ENCODE assay signal across 9 cellular contexts in the genomic region with DNA sequence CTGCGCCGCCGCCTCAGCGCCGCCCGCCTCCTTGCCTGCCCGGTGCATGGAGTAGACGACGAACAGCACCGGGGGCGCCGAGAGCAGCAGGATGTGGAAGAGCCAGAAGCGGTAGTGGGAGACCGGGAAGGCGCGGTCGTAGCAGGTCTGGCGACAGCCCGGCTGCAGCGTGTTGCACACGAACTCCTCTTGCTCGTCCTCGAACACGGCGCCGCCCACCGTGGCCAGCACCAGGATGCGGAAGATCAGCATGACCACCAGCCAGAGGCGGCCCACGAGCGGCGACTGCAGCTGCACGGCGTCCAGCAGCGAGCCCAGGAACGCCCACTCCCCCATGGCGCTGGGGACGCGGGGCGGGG. TPM values are rescaled to one million over a fixed set of nuclear protein-coding genes. Genes with fewer than 3 reads are reported as not detected.
DNase-seq lines count a peak whose midpoint lies in the region; ATAC-seq, FAIRE-seq and TF ChIP-seq lines count a peak whose summit lies in the region.
"Had no signal": no experiment of that assay in that cellular context is flagged by ENCODE, and none has a peak within 500 bp of the region (broad histone marks: within the 10 kb centered on the region; RNA-seq: fewer than 3 reads in every experiment).

No MANE protein-coding gene starts in this region.

- H3K23ac ChIP-seq in H1 (ENCODE audit: insufficient read length) = no peak overlapping the region

- no peak for ATAC-seq in HG02852 (IDR thresholded peaks at IDR 0.05; ENCODE audit: unreplicated experiment)

- H3K79me1 ChIP-seq in H1 (ENCODE audit: low read depth, low read length) = no peaks in the 10 kb centered on the region

- TF ChIP-seq EP300 in H1 (IDR thresholded peaks at IDR 0.05; ENCODE audit: borderline replicate concordance in 1 of 2, low read depth in 2 of 2, low read length in 2 of 2) = no peak

- peak overlapping the region; percentile 75 to 98 for H3K4me2 ChIP-seq in H1 (ENCODE audit: insufficient read depth in 1 of 2, low read depth in 2 of 2, low read length in 2 of 2)

- H3K4me1 ChIP-seq in H1 (replicated peaks in 1 of 4; ENCODE audit: control insufficient read depth in 3 of 4, insufficient read depth in 4 of 4, low read length in 3 of 4) = peaks cover 6 to 34% (median 23%) of the 10 kb centered on the region in 4 experiments

- H3K23me2 ChIP-seq in H1 (ENCODE audit: low read depth, low read length) = peaks cover 18% of the 10 kb centered on the region; the same call in 1 of the 2 replicates

- no peak for TF ChIP-seq POLR2A in H1 (IDR thresholded peaks at IDR 0.05; ENCODE audit: control extremely low read depth in 1 of 2, low read depth in 2 of 2, low read length in 2 of 2)

- peaks cover 49% of the 10 kb centered on the region for H3K27me3 Mint-ChIP-seq in neural crest cell (ENCODE audit: low read depth)

- no peaks in the 10 kb centered on the region for H3K36me3 ChIP-seq in H1 (ENCODE audit: control insufficient read depth in 2 of 4, insufficient read depth in 4 of 4, low read length in 3 of 4)

- H2BK120ac ChIP-seq in H1 (replicated peaks; ENCODE audit: low read depth, low read length) = no peak overlapping the region

- H2AK5ac ChIP-seq in H1 (ENCODE audit: low read depth, low read length) = no peak overlapping the region

- H4K91ac ChIP-seq in H1 (replicated peaks; ENCODE audit: insufficient read length, low read length) = no peak overlapping the region

- DNase-seq in EH (ENCODE audit: low read depth) = peak; percentile 56
- peak; percentile 74 for DNase-seq in NCI-H146 (lab: John Stamatoyannopoulos, UW)
- peak in 1 of 2 experiments; percentile 65 for DNase-seq in H1 (ENCODE audit: low read depth in 1 of 2, low spot score in 2 of 2)
- DNase-seq in neural crest cell (ENCODE audit: low read depth, low spot score) = no peak
- no peak for DNase-seq in AG08396 (ENCODE audit: low spot score)
- no peak for DNase-seq in KBM-7
- no peak for DNase-seq in stimulated activated naive CD4-positive, alpha-beta T cell treated with Interleukin-2 at 50 U/mL for 16 hours (lab: John Stamatoyannopoulos, UW)

- H3K4me1 Mint-ChIP-seq in neural crest cell = peaks cover 8% of the 10 kb centered on the region

- 5% methylated on average over 40 of the region's 40 CpGs; no CpG with 5 or more reads in 1 of the 2 experiments for WGBS in H1 (ENCODE audit: extremely low coverage in 1 of 2, insufficient coverage in 1 of 2, insufficient read length in 1 of 2, insufficient replicate concordance in 2 of 2, low coverage in 1 of 2, low lambda C conversion rate in 2 of 2, missing lambda C conversion rate in 1 of 2), 2 experiments

- peak overlapping the region; percentile 76 for H3K4me3 Mint-ChIP-seq in neural crest cell

- H3K9ac ChIP-seq in H1 (replicated peaks in 1 of 4; ENCODE audit: extremely low read depth in 1 of 4, low read depth in 3 of 4, low read length in 3 of 4) = peak overlapping the region in 1 of 4 experiments; percentile 69; a peak in 1 of 7 replicates

- TF ChIP-seq CTCF in H1 (IDR thresholded peaks at IDR 0.05; ENCODE audit: control extremely low read depth in 1 of 3, insufficient read depth in 1 of 3, low read depth in 1 of 3, low read length in 3 of 3) (no peak), neural crest cell (conservative IDR thresholded peaks at IDR 0.05) (no peak)

- CTCF ChIA-PET in H1 (lab: Charles Lee; ENCODE audit: partially characterized antibody) = interaction anchor here (1.2 to 30.8 kb wide), 8 partner anchors 8 to 196 kb away, joined by 3 to 1198 read pairs (median 10); partner anchors contain the start of gene RARA

- no peak for TF ChIP-seq RAD21 in H1 (IDR thresholded peaks at IDR 0.05 in 1 of 2, conservative IDR thresholded peaks at IDR 0.05 in 1 of 2; ENCODE audit: low read depth in 2 of 2, low read length in 2 of 2)

- no peaks in the 10 kb centered on the region for H3K79me2 ChIP-seq in H1 (ENCODE audit: control insufficient read depth in 1 of 2, insufficient read depth in 2 of 2, low read length in 2 of 2)

- peak overlapping the region; percentile 46; the same call in 1 of the 2 replicates for H2AFZ ChIP-seq in H1 (ENCODE audit: low read length)

- POLR2A ChIA-PET in H1 (lab: Charles Lee; ENCODE audit: partially characterized antibody) = interaction anchor here (0.6 to 27.8 kb wide), 4 partner anchors 8 to 135 kb away, joined by 3 to 570 read pairs (median 4); partner anchors contain the start of genes CDC6 and RARA

- peak overlapping the region; percentile 48; the same call in 1 of the 2 replicates for H2BK20ac ChIP-seq in H1 (ENCODE audit: low read length)

- H3K27ac Mint-ChIP-seq in neural crest cell (ENCODE audit: unreplicated experiment) = no peak overlapping the region

- no peak overlapping the region for H3K56ac ChIP-seq in H1 (replicated peaks; ENCODE audit: insufficient read length, low read depth, low read length)

- peak overlapping the region; percentile 21 to 65 (median 43) for H3K4me3 ChIP-seq in H1 (ENCODE audit: extremely low read depth in 1 of 4, insufficient read depth in 2 of 4, low read depth in 3 of 4, low read length in 4 of 4)

- no peak overlapping the region for H3K4ac ChIP-seq in H1 (replicated peaks; ENCODE audit: insufficient read length, low read depth, low read length)

- no peak for FAIRE-seq in H1 (lab: Jason Lieb, UNC)

- H3K27ac ChIP-seq in H1 (ENCODE audit: low read depth, low read length) = no peak overlapping the region

- H4K5ac ChIP-seq in H1 (ENCODE audit: insufficient read length, low read depth, low read length) = no peak overlapping the region

- in situ Hi-C loops in KBM-7 (cut with MboI; ENCODE audit: low pct_unique_long_range_greater_than_20kb, low sequenced_read_pairs) = no loop called here

- H3K9me3 ChIP-seq in H1 (ENCODE audit: insufficient read depth in 2 of 2, low read depth in 1 of 2, low read length in 1 of 2) = no peaks in the 10 kb centered on the region

- H3K36me3 Mint-ChIP-seq in neural crest cell (ENCODE audit: low read depth) = no peaks in the 10 kb centered on the region

- H3K14ac ChIP-seq in H1 (ENCODE audit: insufficient read length) = no peak overlapping the region

- peaks cover 8 to 27% (median 24%) of the 10 kb centered on the region in 4 experiments for H3K27me3 ChIP-seq in H1 (replicated peaks in 1 of 4; ENCODE audit: control insufficient read depth in 3 of 4, extremely low read depth in 1 of 4, insufficient read depth in 3 of 4, low read length in 3 of 4)

- H2BK12ac ChIP-seq in H1 (ENCODE audit: low read depth, low read length) = no peak overlapping the region; the same call in 1 of the 2 replicates

- peak overlapping the region; percentile 36; the same call in 1 of the 2 replicates for H4K8ac ChIP-seq in H1 (ENCODE audit: extremely low read depth, insufficient read depth, low read length)

- peaks cover 0 to 2% of the 10 kb centered on the region in 2 experiments for H4K20me1 ChIP-seq in H1 (replicated peaks in 1 of 2; ENCODE audit: control insufficient read depth in 1 of 2, insufficient read depth in 2 of 2, low read length in 2 of 2)

- H2BK5ac ChIP-seq in H1 (ENCODE audit: low read depth, low read length) = no peak overlapping the region

- peak overlapping the region; percentile 48; the same call in 1 of the 2 replicates for H3K18ac ChIP-seq in H1 (ENCODE audit: extremely low read depth, low read length)

- H2BK15ac ChIP-seq in H1 (ENCODE audit: low read length) = no peak overlapping the region

- no peaks in the 10 kb centered on the region for H3K9me3 Mint-ChIP-seq in neural crest cell

TF ChIP-seq in H1, 55 proteins besides CTCF, POLR2A, EP300 and RAD21 (continues in another document):
- TF ChIP-seq EZH2 (IDR thresholded peaks at IDR 0.05; ENCODE audit: low read depth, low read length, severe bottlenecking) (peak; percentile 55), SUZ12 (IDR thresholded peaks at IDR 0.05; ENCODE audit: low read length) (peak; percentile 70), SRF (IDR thresholded peaks at IDR 0.05; ENCODE audit: low read depth, low read length) (no peak), EGR1 (IDR thresholded peaks at IDR 0.05; ENCODE audit: borderline replicate concordance, low read depth, low read length) (no peak), KDM4A (IDR thresholded peaks at IDR 0.05; ENCODE audit: low read depth, low read length, severe bottlenecking) (peak; percentile 77), SIN3A (conservative IDR thresholded peaks at IDR 0.05 in 1 of 2, IDR thresholded peaks at IDR 0.05 in 1 of 2; ENCODE audit: low read depth in 1 of 2, low read length in 2 of 2) (peak in 1 of 2 experiments; percentile 8; a peak in 1 of 4 replicates)

RNA-seq across cellular contexts. Expression of gene GJD3, which starts 1.1 kb away (rescaled TPM):
- total RNA-seq in H1 (2021; fragmentation: NEBNext Ultra II Directional; extraction: Animal tissue kit (Norgen Biotek cat#: 25700)) = 1.4 and 1.9 TPM in 2 replicates
- polyA plus RNA-seq in H1 (2011; rRNA removed) = 0.53 and 0.58 TPM in 2 replicates
- polyA plus RNA-seq in H1 (2011; cell fraction: cytosol; rRNA removed) = 0.66 TPM
- polyA plus RNA-seq in H1 (2011; cell fraction: nucleus; rRNA removed) = 0.90 TPM
- polyA plus RNA-seq in H1 (2012, experiment 1 of 2) = 0.25 TPM in 1 of 4 replicates, not detected in the others
- not detected for polyA plus RNA-seq in H1 (2012, experiment 2 of 2)
- polyA plus RNA-seq in H1 (2013, experiment 1 of 2) = 0.43 TPM
- polyA plus RNA-seq in H1 (2013, experiment 2 of 2) = 0.29 TPM
- polyA minus RNA-seq in H1 (2011; rRNA and poly(A)+ RNA removed) = not detected in 2 replicates
- polyA minus RNA-seq in H1 (2011; cell fraction: cytosol; rRNA and poly(A)+ RNA removed) = 3.2 TPM
- 1.3 TPM for polyA minus RNA-seq in H1 (2011; cell fraction: nucleus; rRNA and poly(A)+ RNA removed)
- total RNA-seq in neural crest cell = 0.34 TPM in 1 of 2 replicates, not detected in the other
- total RNA-seq: NCI-H460 had no signal

RNA-seq across cellular contexts. Expression of gene TOP2A, which starts 54.2 kb away (rescaled TPM):
- 276 and 291 TPM in 2 replicates for total RNA-seq in H1 (2021; fragmentation: NEBNext Ultra II Directional; extraction: Animal tissue kit (Norgen Biotek cat#: 25700))
- 40.6 and 83.1 TPM in 2 replicates for polyA plus RNA-seq in H1 (2011; rRNA removed)
- polyA plus RNA-seq in H1 (2011; cell fraction: cytosol; rRNA removed) = 99.6 TPM
- 30.5 TPM for polyA plus RNA-seq in H1 (2011; cell fraction: nucleus; rRNA removed)
- 83.9 to 176 TPM (median 103 TPM) in 4 replicates for polyA plus RNA-seq in H1 (2012, experiment 1 of 2)
- 14.8 TPM for polyA plus RNA-seq in H1 (2012, experiment 2 of 2)
- polyA plus RNA-seq in H1 (2013, experiment 1 of 2) = 148 TPM
- polyA plus RNA-seq in H1 (2013, experiment 2 of 2) = 143 TPM
- polyA minus RNA-seq in H1 (2011; rRNA and poly(A)+ RNA removed) = 77.8 and 118 TPM in 2 replicates
- polyA minus RNA-seq in H1 (2011; cell fraction: cytosol; rRNA and poly(A)+ RNA removed) = 70.7 TPM
- 82.3 TPM for polyA minus RNA-seq in H1 (2011; cell fraction: nucleus; rRNA and poly(A)+ RNA removed)
- 295 and 302 TPM in 2 replicates for total RNA-seq in neural crest cell

RNA-seq across cellular contexts. Expression of gene RARA, which starts 54.5 kb away (rescaled TPM):
- total RNA-seq in H1 (2021; fragmentation: NEBNext Ultra II Directional; extraction: Animal tissue kit (Norgen Biotek cat#: 25700)) = 13.4 and 16.5 TPM in 2 replicates
- polyA plus RNA-seq in H1 (2011; rRNA removed) = 4.4 and 7.8 TPM in 2 replicates
- polyA plus RNA-seq in H1 (2011; cell fraction: cytosol; rRNA removed) = 2.5 TPM
- polyA plus RNA-seq in H1 (2011; cell fraction: nucleus; rRNA removed) = 6.9 TPM
- 12.6 to 17.5 TPM (median 16.0 TPM) in 4 replicates for polyA plus RNA-seq in H1 (2012, experiment 1 of 2)
- polyA plus RNA-seq in H1 (2012, experiment 2 of 2) = 13.9 TPM
- 11.2 TPM for polyA plus RNA-seq in H1 (2013, experiment 1 of 2)
- 11.1 TPM for polyA plus RNA-seq in H1 (2013, experiment 2 of 2)
- polyA minus RNA-seq in H1 (2011; rRNA and poly(A)+ RNA removed) = 2.9 and 6.4 TPM in 2 replicates
- 8.4 TPM for polyA minus RNA-seq in H1 (2011; cell fraction: cytosol; rRNA and poly(A)+ RNA removed)
- polyA minus RNA-seq in H1 (2011; cell fraction: nucleus; rRNA and poly(A)+ RNA removed) = 6.2 TPM
- 22.3 and 25.9 TPM in 2 replicates for total RNA-seq in neural crest cell

Comparison
In these comparisons a context has a peak if more than half of its experiments do, and no peak if none do; other contexts are left out.
1. DNase-seq: peak in EH (single experiment) and NCI-H146 (single experiment); none in neural crest cell (single experiment), AG08396 (single experiment), KBM-7 (single experiment) and stimulated activated naive CD4-positive, alpha-beta T cell treated with Interleukin-2 at 50 U/mL for 16 hours (single experiment).